Comparison of ENCODE assay signal across 12 cellular contexts in the genomic region with DNA sequence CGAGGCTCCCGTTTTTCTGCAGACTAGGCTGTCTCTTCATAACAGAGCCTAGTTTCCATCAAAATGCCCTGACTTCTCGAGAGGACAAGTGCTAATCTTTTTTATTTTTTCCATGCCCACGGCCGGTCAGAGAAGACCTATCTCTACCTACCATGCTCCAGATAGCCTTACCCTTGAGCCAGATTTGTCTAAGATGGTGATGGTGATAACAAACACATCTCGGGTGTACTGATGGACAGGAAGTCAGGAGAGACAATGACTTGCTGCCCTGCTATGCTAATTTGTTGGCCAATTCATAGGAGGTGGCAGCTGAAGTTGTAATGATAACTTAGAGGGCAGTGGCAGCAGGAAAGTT. TPM values are rescaled to one million over a fixed set of nuclear protein-coding genes. Genes with fewer than 3 reads are reported as not detected.
DNase-seq lines count a peak whose midpoint lies in the region; ATAC-seq and TF ChIP-seq lines count a peak whose summit lies in the region.
"Had no signal": no experiment of that assay in that cellular context is flagged by ENCODE, and none has a peak within 500 bp of the region (broad histone marks: within the 10 kb centered on the region; RNA-seq: fewer than 3 reads in every experiment).

No MANE protein-coding gene starts in this region.

- no peaks in the 10 kb centered on the region; the same call in 1 of the 2 replicates for H3K36me3 ChIP-seq in Panc1 (ENCODE audit: control insufficient read depth, insufficient read depth, low read length)
- H3K36me3 ChIP-seq: vagina had no signal

- intact Hi-C loops in Panc1 (cut with micrococcal nuclease; ENCODE audit: unreplicated experiment) = no loop called here

- no peaks in the 10 kb centered on the region for H3K9me3 ChIP-seq in Panc1 (ENCODE audit: control insufficient read depth, insufficient read depth, low read depth, low read length)
- H3K9me3 ChIP-seq: vagina had no signal

- TSS peak; percentile 51 for BruUV-seq in Panc1 (replicated peaks; lab: Mats Ljungman, UMichigan)

- no peaks in the 10 kb centered on the region for H3K4me1 ChIP-seq in Panc1 (ENCODE audit: control insufficient read depth, insufficient read depth, low read length)
- H3K4me1 ChIP-seq: vagina had no signal

- in situ Hi-C loops in Panc1 (cut with HindIII; ENCODE audit: low pct_unique_long_range_greater_than_20kb, low sequenced_read_pairs) = no loop called here

- H3K27ac ChIP-seq in Panc1 (ENCODE audit: low read length) = no peak overlapping the region
- H3K27ac ChIP-seq: vagina had no signal

- DNase-seq in Panc1 (ENCODE audit: low read depth, low spot score) (no peak), GM03348 (ENCODE audit: low spot score) (no peak), WTC11 (ENCODE audit: low spot score) (no peak)
- no peak for DNase-seq in naive thymus-derived CD8-positive, alpha-beta T cell
- DNase-seq: H7, islet precursor cell, MV-4-11, NCI-H526 had no signal

- peak; percentile 16 for ATAC-seq in GM18907 (IDR thresholded peaks at IDR 0.05; ENCODE audit: unreplicated experiment)
- peak; percentile 3 for ATAC-seq in GM21529 (IDR thresholded peaks at IDR 0.05; ENCODE audit: unreplicated experiment)
- no peak for ATAC-seq in Panc1
- no peak for ATAC-seq in naive thymus-derived CD8-positive, alpha-beta T cell
- ATAC-seq in WTC11 = no peak
- no peak for ATAC-seq in GM21390 (IDR thresholded peaks at IDR 0.05; ENCODE audit: unreplicated experiment)

- H3K27me3 ChIP-seq in Panc1 (ENCODE audit: control insufficient read depth, insufficient read depth, low read length) = no peaks in the 10 kb centered on the region
- H3K27me3 ChIP-seq: vagina had no signal

- peak overlapping the region in 8 of 10 donors; percentile 25 to 85 (median 58) for H3K27ac Mint-ChIP-seq in naive thymus-derived CD8-positive, alpha-beta T cell
- H3K27ac Mint-ChIP-seq in WTC11 = no peak overlapping the region

- CTCF ChIA-PET in Panc1 (lab: Charles Lee) (no interaction called here), WTC11 (lab: Charles Lee) (no interaction called here)

- POLR2A ChIA-PET in Panc1 (lab: Charles Lee) = no interaction called here
- POLR2A ChIA-PET in naive thymus-derived CD8-positive, alpha-beta T cell (lab: Charles Lee) = interaction anchor here (1.2 kb wide), 1 partner anchor 44 kb away, joined by 4 read pairs; the partner anchor contains the start of gene SEPTIN6
- POLR2A ChIA-PET in WTC11 (lab: Charles Lee) = no interaction called here

- no peak overlapping the region for H3K4me3 ChIP-seq in Panc1 (ENCODE audit: low read depth in 2 of 2, low read length in 2 of 2)
- H3K4me3 ChIP-seq: vagina had no signal

- H3K9me3 Mint-ChIP-seq in naive thymus-derived CD8-positive, alpha-beta T cell = no peaks in the 10 kb centered on the region
- H3K9me3 Mint-ChIP-seq in WTC11 = no peaks in the 10 kb centered on the region

- H3K27me3 Mint-ChIP-seq in naive thymus-derived CD8-positive, alpha-beta T cell = no peaks in the 10 kb centered on the region
- no peaks in the 10 kb centered on the region for H3K27me3 Mint-ChIP-seq in WTC11 (ENCODE audit: low read depth)

- peaks cover 3 to 26% (median 15%) of the 10 kb centered on the region in 4 donors for H3K4me1 Mint-ChIP-seq in naive thymus-derived CD8-positive, alpha-beta T cell
- H3K4me1 Mint-ChIP-seq in WTC11 = no peaks in the 10 kb centered on the region

- H3K4me3 Mint-ChIP-seq in naive thymus-derived CD8-positive, alpha-beta T cell = peak overlapping the region in 1 of 10 donors; percentile 45
- no peak overlapping the region for H3K4me3 Mint-ChIP-seq in WTC11

- no peak for TF ChIP-seq CTCF in Panc1 (IDR thresholded peaks at IDR 0.05)
- TF ChIP-seq CTCF in WTC11 (IDR thresholded peaks at IDR 0.05) = no peak

- peaks cover 0 to 79% (median 0%) of the 10 kb centered on the region in 3 donors for H3K36me3 Mint-ChIP-seq in naive thymus-derived CD8-positive, alpha-beta T cell
- H3K36me3 Mint-ChIP-seq in WTC11 = peaks cover 20% of the 10 kb centered on the region

TF ChIP-seq in WTC11, 78 proteins besides CTCF, POLR2A, EP300 and RAD21:
- TF ChIP-seq ELF4 (CRISPR knock-in tag; IDR thresholded peaks at IDR 0.05; ENCODE audit: low read depth) (no peak), PRRX2 (CRISPR knock-in tag; IDR thresholded peaks at IDR 0.05) (no peak), OVOL2 (CRISPR knock-in tag; IDR thresholded peaks at IDR 0.05; ENCODE audit: borderline replicate concordance) (no peak), SMAD4 (CRISPR knock-in tag; IDR thresholded peaks at IDR 0.05) (no peak), ZSCAN18 (CRISPR knock-in tag; IDR thresholded peaks at IDR 0.05) (no peak), ZNF423 (CRISPR knock-in tag; IDR thresholded peaks at IDR 0.05) (no peak), ATF6 (CRISPR knock-in tag; IDR thresholded peaks at IDR 0.05) (no peak), NFE2L1 (CRISPR knock-in tag; IDR thresholded peaks at IDR 0.05) (no peak), ZNF416 (CRISPR knock-in tag; IDR thresholded peaks at IDR 0.05) (no peak), GTF2I (CRISPR knock-in tag; conservative IDR thresholded peaks at IDR 0.05) (no peak)
- TF ChIP-seq, protein P1, sequence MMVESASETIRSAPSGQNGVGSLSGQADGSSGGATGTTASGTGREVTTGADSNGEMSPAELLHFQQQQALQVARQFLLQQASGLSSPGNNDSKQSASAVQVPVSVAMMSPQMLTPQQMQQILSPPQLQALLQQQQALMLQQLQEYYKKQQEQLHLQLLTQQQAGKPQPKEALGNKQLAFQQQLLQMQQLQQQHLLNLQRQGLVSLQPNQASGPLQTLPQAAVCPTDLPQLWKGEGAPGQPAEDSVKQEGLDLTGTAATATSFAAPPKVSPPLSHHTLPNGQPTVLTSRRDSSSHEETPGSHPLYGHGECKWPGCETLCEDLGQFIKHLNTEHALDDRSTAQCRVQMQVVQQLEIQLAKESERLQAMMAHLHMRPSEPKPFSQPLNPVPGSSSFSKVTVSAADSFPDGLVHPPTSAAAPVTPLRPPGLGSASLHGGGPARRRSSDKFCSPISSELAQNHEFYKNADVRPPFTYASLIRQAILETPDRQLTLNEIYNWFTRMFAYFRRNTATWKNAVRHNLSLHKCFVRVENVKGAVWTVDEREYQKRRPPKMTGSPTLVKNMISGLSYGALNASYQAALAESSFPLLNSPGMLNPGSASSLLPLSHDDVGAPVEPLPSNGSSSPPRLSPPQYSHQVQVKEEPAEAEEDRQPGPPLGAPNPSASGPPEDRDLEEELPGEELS (CRISPR knock-in tag; IDR thresholded peaks at IDR 0.05) = no peak

RNA-seq across cellular contexts. Expression of gene NKRF, which starts 42.2 kb away (rescaled TPM):
- total RNA-seq in Panc1 (2021; ENCODE audit: unreplicated experiment) (25.5 TPM), WTC11 (2021) (13.0 to 15.0 TPM (median 13.6 TPM) in 3 replicates)
- polyA plus RNA-seq in Panc1 (2012; ENCODE audit: insufficient read length) = 13.8 TPM
- total RNA-seq in naive thymus-derived CD8-positive, alpha-beta T cell = 10 to 100 TPM; 14.4 to 14.6 TPM
- 1 to 10 TPM; 4.8 to 8.5 (median 6.8) TPM for polyA plus RNA-seq in naive thymus-derived CD8-positive, alpha-beta T cell

RNA-seq across cellular contexts. Expression of gene SEPTIN6, which starts 44.6 kb away (rescaled TPM):
- total RNA-seq in Panc1 (2021; ENCODE audit: unreplicated experiment) (31.2 TPM), WTC11 (2021) (52.1 to 62.9 TPM (median 53.6 TPM) in 3 replicates)
- 41.0 TPM for polyA plus RNA-seq in Panc1 (2012; ENCODE audit: insufficient read length)
- total RNA-seq in naive thymus-derived CD8-positive, alpha-beta T cell = 100 to 1,000 TPM; 234 to 235 TPM
- 100 to 1,000 TPM; 161 to 269 (median 226) TPM for polyA plus RNA-seq in naive thymus-derived CD8-positive, alpha-beta T cell

Comparison
In these comparisons a context has a peak if more than half of its experiments do, and no peak if none do; other contexts are left out.
1. ATAC-seq: peak in GM18907 (single experiment) and GM21529 (single experiment); none in Panc1 (single experiment), naive thymus-derived CD8-positive, alpha-beta T cell (0 of 2), WTC11 (single experiment) and GM21390 (single experiment).